Comparison of ENCODE assay signal across 9 cellular contexts in genomic region chr17:66190738-66191606, GRCh38. TPM values are rescaled to one million over a fixed set of nuclear protein-coding genes. Genes with fewer than 3 reads are reported as not detected.
DNase-seq lines count a peak whose midpoint lies in the region; ATAC-seq and TF ChIP-seq lines count a peak whose summit lies in the region.
"Had no signal": no experiment of that assay in that cellular context is flagged by ENCODE, and none has a peak within 500 bp of the region (broad histone marks: within the 10 kb centered on the region; RNA-seq: fewer than 3 reads in every experiment).

No MANE protein-coding gene starts in this region.

- intact Hi-C loops in body of pancreas (cut with DNase I) (no loop called here), stomach (cut with DNase I; ENCODE audit: low total_unique reads) (no loop called here)

- ATAC-seq in body of pancreas = peak; percentile 38

- no peak for TF ChIP-seq POLR2A in body of pancreas (IDR thresholded peaks at IDR 0.05)
- TF ChIP-seq POLR2A in stomach (IDR thresholded peaks at IDR 0.05) = no peak

- H3K9me3 ChIP-seq in body of pancreas = no peaks in the 10 kb centered on the region
- no peaks in the 10 kb centered on the region for H3K9me3 ChIP-seq in stomach

- DNase-seq in CD1c-positive myeloid dendritic cell (ENCODE audit: extremely low spot score) (peak; percentile 1), body of pancreas (peak in 1 of 4 donors; percentile 4), kidney tubule cell (ENCODE audit: low spot score) (peak; percentile 63), stomach (no peak), NCI-H1436 treated with DMSO at 0.1 percent for 48 hours (lab: John Stamatoyannopoulos, UW) (no peak), NCI-H2227 treated with DMSO at 0.1 percent for 48 hours (lab: John Stamatoyannopoulos, UW) (no peak), mucosa of gallbladder (ENCODE audit: low spot score) (no peak)
- no peak for DNase-seq in Jurkat, Clone E6-1 (ENCODE audit: low read depth, low spot score)

- no peak for TF ChIP-seq EP300 in stomach (IDR thresholded peaks at IDR 0.05)

- WGBS in body of pancreas, 2 donors = 12 to 13% methylated on average over 16 to 18 of the region's 18 CpGs
- WGBS in stomach, 5 donors = 12 to 22% (median 14%) methylated on average over 15 to 18 of the region's 18 CpGs

- H3K36me3 ChIP-seq in body of pancreas (replicated peaks in 1 of 2; ENCODE audit: insufficient read depth in 1 of 2, low read depth in 2 of 2) = no peaks in the 10 kb centered on the region
- H3K36me3 ChIP-seq in stomach = no peaks in the 10 kb centered on the region

- peak overlapping the region; percentile 68 for H3K4me3 ChIP-seq in Jurkat, Clone E6-1 (ENCODE audit: low read length)
- peak overlapping the region; percentile 74 to 94 for H3K4me3 ChIP-seq in body of pancreas
- peak overlapping the region; percentile 71 to 82 (median 78) for H3K4me3 ChIP-seq in stomach

- H3K27ac ChIP-seq in body of pancreas (peak overlapping the region in 3 of 4 donors; percentile 77 to 83 (median 80)), stomach (peak overlapping the region; percentile 65 to 84 (median 76))

- peaks cover 17% of the 10 kb centered on the region for H3K4me1 ChIP-seq in body of pancreas
- H3K4me1 ChIP-seq in stomach = peaks cover 18 to 40% (median 31%) of the 10 kb centered on the region in 4 donors

- H3K27me3 ChIP-seq in body of pancreas (no peaks in the 10 kb centered on the region), stomach (no peaks in the 10 kb centered on the region)

- TF ChIP-seq CTCF in body of pancreas (IDR thresholded peaks at IDR 0.05) = no peak
- TF ChIP-seq CTCF in stomach (IDR thresholded peaks at IDR 0.05) = no peak

RNA-seq across cellular contexts. Expression of gene CEP112, which starts 1.0 kb away (rescaled TPM):
- 1.7 TPM for polyA plus RNA-seq in Jurkat, Clone E6-1 (2012; ENCODE audit: insufficient read depth, insufficient read length)
- total RNA-seq in body of pancreas = 10 to 100 TPM in 1 of 2 donors, 1 to 10 TPM in 1; 5.2 to 10.2 TPM
- total RNA-seq in stomach = 100 to 1,000 TPM in 1 of 5 donors, 10 to 100 TPM in 3, 1 to 10 TPM in 1; 9.6 to 108 (median 27.7) TPM
- 1 to 10 TPM; 3.5 to 9.9 (median 9.0) TPM for polyA plus RNA-seq in stomach
- 18.6 TPM for total RNA-seq in mucosa of gallbladder

RNA-seq across cellular contexts. Expression of gene APOH, which starts 38.2 kb away (rescaled TPM):
- polyA plus RNA-seq in Jurkat, Clone E6-1 (2012; ENCODE audit: insufficient read depth, insufficient read length) = not detected
- total RNA-seq in body of pancreas = 10 to 100 TPM in 1 of 2 donors, 1 to 10 TPM in 1; 5.4 to 22.1 TPM
- 10 to 100 TPM in 1 of 5 donors, 1 to 10 TPM in 1, not detected in 3; 3.7 to 22.8 TPM for total RNA-seq in stomach
- 1 to 10 TPM in 2 of 3 donors, under 1 TPM in 1; 0.87 to 2.0 (median 1.6) TPM for polyA plus RNA-seq in stomach
- total RNA-seq in mucosa of gallbladder = 15.4 TPM
- total RNA-seq: NCI-H460 had no signal

Comparison
In these comparisons a context has a peak if more than half of its experiments do, and no peak if none do; other contexts are left out.
1. DNase-seq: peak in CD1c-positive myeloid dendritic cell (single experiment) and kidney tubule cell (single experiment); none in Jurkat, Clone E6-1 (single experiment), stomach (single experiment), NCI-H1436 treated with DMSO at 0.1 percent for 48 hours (single experiment), NCI-H2227 treated with DMSO at 0.1 percent for 48 hours (single experiment) and mucosa of gallbladder (single experiment).
2. Peak in every context shown above with its lines, with median percentiles within 50 percentile points of each other: H3K4me3 ChIP-seq.